In genomic region chr4:14023901-14024300, GRCh38 we compare ENCODE assay signal across 21 cellular contexts.
"Had no signal": no experiment of that assay in that cellular context is flagged by ENCODE, and none has a peak within 500 bp of the region (broad histone marks: within the 10 kb centered on the region; RNA-seq: fewer than 3 reads in every experiment).

No MANE protein-coding gene starts in this region.

- H3K4me3 ChIP-seq: colonic mucosa, esophagus squamous epithelium, gastroesophageal sphincter, left ventricle myocardium inferior, lower lobe of right lung, smooth muscle cell, tibial artery, upper lobe of right lung, vagina had no signal

- DNase-seq: colonic mucosa; dermis blood vessel endothelial cell; esophagus squamous epithelium; foreskin fibroblast; glutamatergic neuron; kidney; left cardiac atrium; left ventricle myocardium inferior; lower lobe of right lung; mesenchymal stem cell; midbrain; occipital lobe; right cardiac atrium; stimulated activated CD4-positive, alpha-beta T cell treated with anti-CD3 and anti-CD28 coated beads, Interleukin-2, amount 100 ng/mL, for 48 hours; tibial artery; upper lobe of right lung had no signal

- H3K27ac ChIP-seq: colonic mucosa, esophagus squamous epithelium, gastroesophageal sphincter, left ventricle myocardium inferior, lower lobe of right lung, tibial artery, upper lobe of right lung, vagina had no signal

- H3K36me3 ChIP-seq: colonic mucosa, esophagus squamous epithelium, gastroesophageal sphincter, left ventricle myocardium inferior, lower lobe of right lung, tibial artery, upper lobe of right lung, vagina had no signal

- H3K27me3 ChIP-seq: colonic mucosa, esophagus squamous epithelium, gastroesophageal sphincter, tibial artery, upper lobe of right lung, vagina had no signal

- H3K9me3 Mint-ChIP-seq: stimulated activated naive CD8-positive, alpha-beta T cell treated with anti-CD3 and anti-CD28 coated beads, Interleukin-15, Interleukin-2, amounts not matched to agents 100 ng/mL and 50 ng/mL, for 24 hours had no signal

- H3K36me3 Mint-ChIP-seq: natural killer cell treated with Interleukin-12 subunit alpha and Interleukin-12 subunit beta and Interleukin-15 and Interleukin-18, amount 100 ng/mL, for 72 hours had no signal

- H3K27ac Mint-ChIP-seq: natural killer cell treated with Interleukin-12 subunit alpha and Interleukin-12 subunit beta and Interleukin-15 and Interleukin-18, amount 100 ng/mL, for 72 hours; stimulated activated naive CD8-positive, alpha-beta T cell treated with anti-CD3 and anti-CD28 coated beads, Interleukin-15, Interleukin-2, amounts not matched to agents 100 ng/mL and 50 ng/mL, for 24 hours had no signal

- H3K27me3 Mint-ChIP-seq: natural killer cell treated with Interleukin-12 subunit alpha and Interleukin-12 subunit beta and Interleukin-15 and Interleukin-18, amount 100 ng/mL, for 72 hours had no signal

- H3K4me3 Mint-ChIP-seq: natural killer cell treated with Interleukin-12 subunit alpha and Interleukin-12 subunit beta and Interleukin-15 and Interleukin-18, amount 100 ng/mL, for 72 hours; stimulated activated naive CD8-positive, alpha-beta T cell treated with anti-CD3 and anti-CD28 coated beads, Interleukin-15, Interleukin-2, amounts not matched to agents 100 ng/mL and 50 ng/mL, for 24 hours had no signal

- H3K9me3 ChIP-seq: colonic mucosa, esophagus squamous epithelium, gastroesophageal sphincter, left ventricle myocardium inferior, lower lobe of right lung, tibial artery, upper lobe of right lung, vagina had no signal

- H3K4me2 ChIP-seq: smooth muscle cell had no signal

- H3K4me1 ChIP-seq: colonic mucosa, esophagus squamous epithelium, gastroesophageal sphincter, lower lobe of right lung, upper lobe of right lung, vagina had no signal
